ENCODE assay signal across 20 cellular contexts in genomic region chr10:72085166-72085565, GRCh38. TPM values are rescaled to one million over a fixed set of nuclear protein-coding genes. Genes with fewer than 3 reads are reported as not detected.
DNase-seq lines count a peak whose midpoint lies in the region; ATAC-seq and TF ChIP-seq lines count a peak whose summit lies in the region.
"Had no signal": no experiment of that assay in that cellular context is flagged by ENCODE, and none has a peak within 500 bp of the region (broad histone marks: within the 10 kb centered on the region; RNA-seq: fewer than 3 reads in every experiment).

No MANE protein-coding gene starts in this region.

- no peak overlapping the region for H2BK12ac ChIP-seq in H9 (ENCODE audit: insufficient read length, low read depth, low read length)

- intact Hi-C loops in activated T-helper 2 cell treated with anti-CD3 and anti-CD28 coated beads, Interferon-gamma antibody, Interleukin-2, Interleukin-4, amounts not matched to agents 10 μg/mL and 5 μg/mL and 100 μg/mL, durations not matched to agents 14 hours and 24 hours and 36 hours (cut with micrococcal nuclease), result no loop called here

- in situ Hi-C loops in GM13977 (cut with MboI; ENCODE audit: low pct_unique_long_range_greater_than_20kb, low sequenced_read_pairs, unreplicated experiment), result no loop called here

- no peaks in the 10 kb centered on the region for H3K9me3 Mint-ChIP-seq in T-helper 1 cell treated with Interleukin-12 subunit alpha and Interleukin-12 subunit beta and Interleukin-4 antibody, amounts not matched to agents 30 μg/mL and 1 μg/mL, for 36 hours
- no peaks in the 10 kb centered on the region for H3K9me3 Mint-ChIP-seq in activated T-helper 2 cell treated with anti-CD3 and anti-CD28 coated beads, Interferon-gamma antibody, Interleukin-2, Interleukin-4, amounts not matched to agents 10 μg/mL and 5 μg/mL and 100 μg/mL, durations not matched to agents 14 hours and 24 hours and 36 hours
- H3K9me3 Mint-ChIP-seq in natural killer cell treated with Interleukin-12 subunit alpha and Interleukin-12 subunit beta and Interleukin-15 and Interleukin-18, amount 100 ng/mL, for 72 hours, result no peaks in the 10 kb centered on the region
- peaks cover 0 to 2% of the 10 kb centered on the region in 2 experiments; a peak in 3 of 5 replicates for H3K9me3 Mint-ChIP-seq in H9

- peak overlapping the region; percentile 98 for H3K4me3 Mint-ChIP-seq in T-helper 1 cell treated with Interleukin-12 subunit alpha and Interleukin-12 subunit beta and Interleukin-4 antibody, amounts not matched to agents 30 μg/mL and 1 μg/mL, for 36 hours
- H3K4me3 Mint-ChIP-seq in activated T-helper 2 cell treated with anti-CD3 and anti-CD28 coated beads, Interferon-gamma antibody, Interleukin-2, Interleukin-4, amounts not matched to agents 10 μg/mL and 5 μg/mL and 100 μg/mL, durations not matched to agents 14 hours and 24 hours and 36 hours (ENCODE audit: low read depth), result peak overlapping the region; percentile 94
- H3K4me3 Mint-ChIP-seq in natural killer cell treated with Interleukin-12 subunit alpha and Interleukin-12 subunit beta and Interleukin-15 and Interleukin-18, amount 100 ng/mL, for 72 hours, result peak overlapping the region; percentile 46
- H3K4me3 Mint-ChIP-seq in H9, result no peak overlapping the region

- no peak overlapping the region for H2BK20ac ChIP-seq in H9 (ENCODE audit: low read depth, low read length, poor library complexity, severe bottlenecking)

- no peak overlapping the region for H3K4ac ChIP-seq in H9 (ENCODE audit: low read depth, low read length)

- no peak for TF ChIP-seq CTCF in GM13977 (IDR thresholded peaks at IDR 0.05; ENCODE audit: extremely low read depth, insufficient read depth, missing control alignments)
- no peak for TF ChIP-seq CTCF in H9 (conservative IDR thresholded peaks at IDR 0.05)

- no peak overlapping the region for H3K27ac ChIP-seq in H9 (ENCODE audit: insufficient read length, low read depth, low read length)
- H3K27ac ChIP-seq: 22Rv1, gastroesophageal sphincter, parathyroid adenoma, tibial artery had no signal

- H3K4me2 ChIP-seq in H9 (ENCODE audit: insufficient read depth, insufficient read length, low read length), result no peak overlapping the region

- peaks cover 69% of the 10 kb centered on the region for H3K4me1 Mint-ChIP-seq in T-helper 1 cell treated with Interleukin-12 subunit alpha and Interleukin-12 subunit beta and Interleukin-4 antibody, amounts not matched to agents 30 μg/mL and 1 μg/mL, for 36 hours (ENCODE audit: low read depth)
- peaks cover 58% of the 10 kb centered on the region for H3K4me1 Mint-ChIP-seq in activated T-helper 2 cell treated with anti-CD3 and anti-CD28 coated beads, Interferon-gamma antibody, Interleukin-2, Interleukin-4, amounts not matched to agents 10 μg/mL and 5 μg/mL and 100 μg/mL, durations not matched to agents 14 hours and 24 hours and 36 hours (ENCODE audit: low read depth)
- H3K4me1 Mint-ChIP-seq in natural killer cell treated with Interleukin-12 subunit alpha and Interleukin-12 subunit beta and Interleukin-15 and Interleukin-18, amount 100 ng/mL, for 72 hours (ENCODE audit: low read depth in 2 of 2), result peaks cover 46 to 58% of the 10 kb centered on the region in 2 donors
- peaks cover 24 to 31% of the 10 kb centered on the region in 2 experiments for H3K4me1 Mint-ChIP-seq in H9

- no CpG with 5 or more reads among the region's 6 CpGs for WGBS in H9 (ENCODE audit: extremely low coverage, insufficient read length, low lambda C conversion rate)

- H3K9me3 ChIP-seq in H9 (ENCODE audit: control insufficient read depth, low read depth, low read length), result no peaks in the 10 kb centered on the region
- H3K9me3 ChIP-seq: gastroesophageal sphincter, left ventricle myocardium inferior, tibial artery had no signal

- H3K79me2 ChIP-seq in H9 (ENCODE audit: insufficient read depth, low read length), result no peaks in the 10 kb centered on the region
- H3K79me2 ChIP-seq: parathyroid adenoma had no signal

- no peak for ATAC-seq in natural killer cell treated with Interleukin-12 subunit alpha and Interleukin-12 subunit beta and Interleukin-15 and Interleukin-18, amount 100 ng/mL, for 72 hours
- ATAC-seq: gastroesophageal sphincter had no signal

- peaks cover 19% of the 10 kb centered on the region; the same call in 1 of the 2 replicates for H3K27me3 ChIP-seq in H9 (ENCODE audit: insufficient read depth, low read length)

- H3K18ac ChIP-seq in H9 (ENCODE audit: insufficient read length, low read depth, low read length), result no peak overlapping the region

- H2AK5ac ChIP-seq in H9 (ENCODE audit: insufficient read length, low read length), result no peak overlapping the region

- no peak overlapping the region for H2BK15ac ChIP-seq in H9 (ENCODE audit: low read depth, low read length)

- H4K20me1 ChIP-seq in H9 (ENCODE audit: control insufficient read depth, insufficient read depth, insufficient read length), result no peaks in the 10 kb centered on the region

- H3T11ph ChIP-seq in H9 (ENCODE audit: low read length), result no peak overlapping the region

- no peaks in the 10 kb centered on the region for H3K79me1 ChIP-seq in H9 (ENCODE audit: insufficient read depth, low read depth, low read length, poor library complexity, severe bottlenecking)

- no peaks in the 10 kb centered on the region for H3K4me1 ChIP-seq in H9 (ENCODE audit: insufficient read depth, low read length)

- DNase-seq in T-helper 1 cell (no peak), GM13977 (ENCODE audit: low spot score) (peak; percentile 15), NCI-H2107 treated with DMSO at 0.1 percent for 48 hours (lab: John Stamatoyannopoulos, UW; ENCODE audit: unreplicated experiment) (no peak), SIG-M5 (lab: John Stamatoyannopoulos, UW) (no peak), H9 (no peak)
- no peak for DNase-seq in activated T-helper 2 cell treated with anti-CD3 and anti-CD28 coated beads, Interferon-gamma antibody, Interleukin-2, Interleukin-4, amounts not matched to agents 10 μg/mL and 5 μg/mL and 100 μg/mL, durations not matched to agents 14 hours and 24 hours and 36 hours (ENCODE audit: low spot score)
- no peak for DNase-seq in natural killer cell treated with Interleukin-12 subunit alpha and Interleukin-12 subunit beta and Interleukin-15 and Interleukin-18, amount 100 ng/mL, for 72 hours (ENCODE audit: low spot score)
- DNase-seq: cortex of kidney; erythroblast; IMR-90; left ventricle myocardium inferior; NCI-H2081; NCI-H69; stimulated activated CD4-positive, alpha-beta T cell treated with anti-CD3 and anti-CD28 coated beads, Interleukin-4, amount 100 ng/mL, for 24 hours; stimulated activated CD8-positive, alpha-beta memory T cell treated with anti-CD3 and anti-CD28 coated beads, Interleukin-4, amount 100 ng/mL, for 48 hours had no signal

- H3K27ac Mint-ChIP-seq in T-helper 1 cell treated with Interleukin-12 subunit alpha and Interleukin-12 subunit beta and Interleukin-4 antibody, amounts not matched to agents 30 μg/mL and 1 μg/mL, for 36 hours, result peak overlapping the region; percentile 92
- H3K27ac Mint-ChIP-seq in activated T-helper 2 cell treated with anti-CD3 and anti-CD28 coated beads, Interferon-gamma antibody, Interleukin-2, Interleukin-4, amounts not matched to agents 10 μg/mL and 5 μg/mL and 100 μg/mL, durations not matched to agents 14 hours and 24 hours and 36 hours, result peak overlapping the region; percentile 31
- peak overlapping the region; percentile 78 to 89 for H3K27ac Mint-ChIP-seq in natural killer cell treated with Interleukin-12 subunit alpha and Interleukin-12 subunit beta and Interleukin-15 and Interleukin-18, amount 100 ng/mL, for 72 hours
- H3K27ac Mint-ChIP-seq in H9, result no peak overlapping the region

- no peak overlapping the region for H4K5ac ChIP-seq in H9 (ENCODE audit: insufficient read length, low read depth, low read length)

- H2AFZ ChIP-seq in H9 (ENCODE audit: low read length), result no peak overlapping the region
- H2AFZ ChIP-seq: parathyroid adenoma had no signal

- no peak overlapping the region for H2BK5ac ChIP-seq in H9 (ENCODE audit: insufficient read length, low read length)

- no peak overlapping the region for H4K8ac ChIP-seq in H9 (replicated peaks; ENCODE audit: insufficient read length, low read depth, low read length)

- H4K91ac ChIP-seq in H9 (ENCODE audit: insufficient read length, low read depth, low read length), result no peak overlapping the region

- H3K23ac ChIP-seq in H9 (ENCODE audit: insufficient read length, low read depth, low read length), result no peak overlapping the region

- no peaks in the 10 kb centered on the region for H3K27me3 Mint-ChIP-seq in T-helper 1 cell treated with Interleukin-12 subunit alpha and Interleukin-12 subunit beta and Interleukin-4 antibody, amounts not matched to agents 30 μg/mL and 1 μg/mL, for 36 hours (ENCODE audit: low read depth)
- no peaks in the 10 kb centered on the region for H3K27me3 Mint-ChIP-seq in activated T-helper 2 cell treated with anti-CD3 and anti-CD28 coated beads, Interferon-gamma antibody, Interleukin-2, Interleukin-4, amounts not matched to agents 10 μg/mL and 5 μg/mL and 100 μg/mL, durations not matched to agents 14 hours and 24 hours and 36 hours (ENCODE audit: low read depth)
- H3K27me3 Mint-ChIP-seq in natural killer cell treated with Interleukin-12 subunit alpha and Interleukin-12 subunit beta and Interleukin-15 and Interleukin-18, amount 100 ng/mL, for 72 hours, result no peaks in the 10 kb centered on the region
- peaks cover 57% of the 10 kb centered on the region for H3K27me3 Mint-ChIP-seq in H9 (ENCODE audit: low read depth)

- peaks cover 20% of the 10 kb centered on the region for H3K23me2 ChIP-seq in H9 (ENCODE audit: insufficient read length, low read depth, low read length, poor library complexity, severe bottlenecking)

- no peak overlapping the region for H2BK120ac ChIP-seq in H9 (ENCODE audit: low read depth, low read length, poor library complexity, severe bottlenecking)

- H3K9ac ChIP-seq in H9 (ENCODE audit: extremely low read depth, insufficient read length, low read length), result no peak overlapping the region
- H3K9ac ChIP-seq: parathyroid adenoma had no signal

- H3K56ac ChIP-seq in H9 (ENCODE audit: insufficient read length, low read depth, low read length), result no peak overlapping the region

- H3K14ac ChIP-seq in H9 (ENCODE audit: insufficient read depth, low read length), result no peak overlapping the region

- H3K36me3 Mint-ChIP-seq in T-helper 1 cell treated with Interleukin-12 subunit alpha and Interleukin-12 subunit beta and Interleukin-4 antibody, amounts not matched to agents 30 μg/mL and 1 μg/mL, for 36 hours (ENCODE audit: low read depth), result peaks cover 43% of the 10 kb centered on the region
- H3K36me3 Mint-ChIP-seq in activated T-helper 2 cell treated with anti-CD3 and anti-CD28 coated beads, Interferon-gamma antibody, Interleukin-2, Interleukin-4, amounts not matched to agents 10 μg/mL and 5 μg/mL and 100 μg/mL, durations not matched to agents 14 hours and 24 hours and 36 hours (ENCODE audit: low read depth), result peaks cover 45% of the 10 kb centered on the region
- H3K36me3 Mint-ChIP-seq in natural killer cell treated with Interleukin-12 subunit alpha and Interleukin-12 subunit beta and Interleukin-15 and Interleukin-18, amount 100 ng/mL, for 72 hours, result no peaks in the 10 kb centered on the region
- no peaks in the 10 kb centered on the region; a peak in 1 of 7 replicates for H3K36me3 Mint-ChIP-seq in H9 (ENCODE audit: insufficient read depth in 1 of 3, low read depth in 3 of 3)

RNA-seq across cellular contexts. Expression of gene SPOCK2, which starts 3.2 kb away (rescaled TPM):
- total RNA-seq in activated T-helper 2 cell treated with anti-CD3 and anti-CD28 coated beads, Interferon-gamma antibody, Interleukin-2, Interleukin-4, amounts not matched to agents 10 μg/mL and 5 μg/mL and 100 μg/mL, durations not matched to agents 14 hours and 24 hours and 36 hours, result 135 and 137 TPM in 2 replicates
- 10 to 100 TPM; 24.9 to 25.9 TPM for total RNA-seq in natural killer cell treated with Interleukin-12 subunit alpha and Interleukin-12 subunit beta and Interleukin-15 and Interleukin-18, amount 100 ng/mL, for 72 hours
- total RNA-seq in H9 (2021), result 0.86 and 1.8 TPM in 2 replicates
- total RNA-seq: IMR-90 had no signal

Comparison
In these comparisons a context has a peak if more than half of its experiments do, and no peak if none do; other contexts are left out.
1. H3K27ac Mint-ChIP-seq: peak in T-helper 1 cell treated with Interleukin-12 subunit alpha and Interleukin-12 subunit beta and Interleukin-4 antibody, amounts not matched to agents 30 μg/mL and 1 μg/mL, for 36 hours (single experiment), activated T-helper 2 cell treated with anti-CD3 and anti-CD28 coated beads, Interferon-gamma antibody, Interleukin-2, Interleukin-4, amounts not matched to agents 10 μg/mL and 5 μg/mL and 100 μg/mL, durations not matched to agents 14 hours and 24 hours and 36 hours (single experiment) and natural killer cell treated with Interleukin-12 subunit alpha and Interleukin-12 subunit beta and Interleukin-15 and Interleukin-18, amount 100 ng/mL, for 72 hours (2 of 2); none in H9 (0 of 3).
2. H3K4me3 Mint-ChIP-seq: peak in T-helper 1 cell treated with Interleukin-12 subunit alpha and Interleukin-12 subunit beta and Interleukin-4 antibody, amounts not matched to agents 30 μg/mL and 1 μg/mL, for 36 hours (single experiment), activated T-helper 2 cell treated with anti-CD3 and anti-CD28 coated beads, Interferon-gamma antibody, Interleukin-2, Interleukin-4, amounts not matched to agents 10 μg/mL and 5 μg/mL and 100 μg/mL, durations not matched to agents 14 hours and 24 hours and 36 hours (single experiment) and natural killer cell treated with Interleukin-12 subunit alpha and Interleukin-12 subunit beta and Interleukin-15 and Interleukin-18, amount 100 ng/mL, for 72 hours (single experiment); none in H9 (0 of 2).